Comparison of ENCODE assay signal across 10 cellular contexts in the genomic region with DNA sequence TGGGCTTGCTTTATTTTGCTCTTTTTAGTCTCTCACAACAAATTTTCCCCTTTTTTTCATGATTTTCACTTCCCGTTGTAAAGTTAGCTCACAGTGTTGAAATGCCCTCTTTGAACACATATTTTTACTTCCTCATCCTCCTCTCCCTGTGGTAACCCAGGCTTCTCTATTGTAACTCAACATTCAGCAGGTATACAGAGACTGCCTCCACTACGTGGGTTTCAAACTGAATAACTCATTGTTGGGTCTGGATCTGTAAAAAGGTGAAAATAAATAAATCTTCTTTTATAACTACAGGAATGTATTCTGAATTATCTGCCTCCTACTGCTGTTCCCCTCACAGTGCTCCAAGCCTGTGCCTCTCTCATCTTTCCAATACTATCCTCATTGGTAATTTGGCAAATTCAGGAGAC.
DNase-seq lines count a peak whose midpoint lies in the region; ATAC-seq and TF ChIP-seq lines count a peak whose summit lies in the region.
"Had no signal": no experiment of that assay in that cellular context is flagged by ENCODE, and none has a peak within 500 bp of the region (broad histone marks: within the 10 kb centered on the region; RNA-seq: fewer than 3 reads in every experiment).

No MANE protein-coding gene starts in this region.

- peak overlapping the region; percentile 80 to 99 (median 96) for H3K4me3 ChIP-seq in BLaER1 treated with 17β-estradiol and CSF1 and Interleukin-3, amounts not matched to agents 10 nM and 100 nM
- H3K4me3 ChIP-seq in HEK293 (ENCODE audit: low read depth, low read length) (peak overlapping the region; percentile 9; the same call in 1 of the 2 replicates), left lung (peak overlapping the region; percentile 58 to 64)

- H3K4me3 Mint-ChIP-seq in T-helper 17 cell: peak overlapping the region; percentile 57

- peak overlapping the region; percentile 93 to 100 (median 98) for H3K9ac ChIP-seq in BLaER1 treated with 17β-estradiol and CSF1 and Interleukin-3, amounts not matched to agents 10 nM and 100 nM

- H3K4me1 ChIP-seq in BLaER1 treated with 17β-estradiol and CSF1 and Interleukin-3, amounts not matched to agents 10 nM and 100 nM: peaks cover 34 to 73% (median 46%) of the 10 kb centered on the region in 10 experiments
- H3K4me1 ChIP-seq in HEK293 (ENCODE audit: control insufficient read depth, insufficient read depth, low read length) (peaks cover 15% of the 10 kb centered on the region; the same call in 1 of the 2 replicates), left lung (peaks cover 14 to 67% of the 10 kb centered on the region in 2 donors)

- peaks cover 0 to 9% (median 0%) of the 10 kb centered on the region in 11 experiments; a peak in 6 of 22 replicates for H3K9me3 ChIP-seq in BLaER1 treated with 17β-estradiol and CSF1 and Interleukin-3, amounts not matched to agents 10 nM and 100 nM (replicated peaks in 1 of 11)
- H3K9me3 ChIP-seq in HEK293 (ENCODE audit: control insufficient read depth, insufficient read depth, low read depth, low read length) (no peaks in the 10 kb centered on the region), T-helper 17 cell (ENCODE audit: control insufficient read depth, low read length, poor library complexity, severe bottlenecking) (no peaks in the 10 kb centered on the region), left lung (no peaks in the 10 kb centered on the region)

- peak overlapping the region; percentile 95 to 99 (median 98) for H3K27ac ChIP-seq in BLaER1 treated with 17β-estradiol and CSF1 and Interleukin-3, amounts not matched to agents 10 nM and 100 nM
- no peak overlapping the region for H3K27ac ChIP-seq in HEK293 (ENCODE audit: extremely low read depth, low read depth, low read length)
- peak overlapping the region; percentile 98 to 99 for H3K27ac ChIP-seq in left lung

- peaks cover 93 to 100% (median 99%) of the 10 kb centered on the region in 11 experiments for H4K20me1 ChIP-seq in BLaER1 treated with 17β-estradiol and CSF1 and Interleukin-3, amounts not matched to agents 10 nM and 100 nM

- peaks cover 3% of the 10 kb centered on the region for H3K36me3 Mint-ChIP-seq in T-helper 17 cell (ENCODE audit: low read depth)

- peaks cover 40% of the 10 kb centered on the region for H3K4me1 Mint-ChIP-seq in T-helper 17 cell

- peak overlapping the region; percentile 100 for H3K27ac Mint-ChIP-seq in T-helper 17 cell

- H3K36me3 ChIP-seq in BLaER1 treated with 17β-estradiol and CSF1 and Interleukin-3, amounts not matched to agents 10 nM and 100 nM: peaks cover 85 to 99% (median 96%) of the 10 kb centered on the region in 11 experiments
- H3K36me3 ChIP-seq in HEK293 (ENCODE audit: control insufficient read depth in 2 of 2, insufficient read depth in 1 of 2, low read length in 2 of 2) (peaks cover 6 to 15% of the 10 kb centered on the region in 2 experiments; a peak in 2 of 3 replicates), left lung (peaks cover 0 to 34% of the 10 kb centered on the region in 2 donors)

- DNase-seq in T-helper 17 cell (no peak), left lung (no peak), NCI-H187 (lab: John Stamatoyannopoulos, UW) (no peak)
- DNase-seq: activated CD4-positive, CD25-positive, alpha-beta regulatory T cell; kidney had no signal

- H3K27me3 Mint-ChIP-seq in T-helper 17 cell: no peaks in the 10 kb centered on the region

- intact Hi-C loops in left lung (cut with DNase I): no loop called here

- POLR2A ChIA-PET in HEK293 (lab: Yijun Ruan, JAX): interaction anchor here (1.3 kb wide), 1 partner anchor 37 kb away, joined by 6 read pairs; no protein-coding TSS in a partner anchor

- peak overlapping the region; percentile 80 to 99 (median 88) for H3K4me2 ChIP-seq in BLaER1 treated with 17β-estradiol and CSF1 and Interleukin-3, amounts not matched to agents 10 nM and 100 nM

- CTCF ChIA-PET in HEK293 (lab: Yijun Ruan, JAX): interaction anchor here (0.6 to 5.2 kb wide), 5 partner anchors 25 to 468 kb away, joined by 3 to 40 read pairs (median 5); no protein-coding TSS in a partner anchor

- no peaks in the 10 kb centered on the region for H3K27me3 ChIP-seq in BLaER1 treated with 17β-estradiol and CSF1 and Interleukin-3, amounts not matched to agents 10 nM and 100 nM
- H3K27me3 ChIP-seq in left lung: peaks cover 0 to 20% of the 10 kb centered on the region in 2 donors

- no peak for ATAC-seq in T-helper 17 cell
- ATAC-seq in left lung: peak; percentile 36
- ATAC-seq in HG02610 (IDR thresholded peaks at IDR 0.05; ENCODE audit: unreplicated experiment): no peak
- no peak for ATAC-seq in HG03175 (IDR thresholded peaks at IDR 0.05; ENCODE audit: unreplicated experiment)
- ATAC-seq in HG03439 (IDR thresholded peaks at IDR 0.05; ENCODE audit: unreplicated experiment): no peak

- TF ChIP-seq CTCF in HEK293 (tag by site-specific recombination; IDR thresholded peaks at IDR 0.05) (no peak), left lung (IDR thresholded peaks at IDR 0.05) (no peak)

TF ChIP-seq in HEK293, 187 proteins besides CTCF, POLR2A, EP300 and RAD21:
- TF ChIP-seq, protein P1, sequence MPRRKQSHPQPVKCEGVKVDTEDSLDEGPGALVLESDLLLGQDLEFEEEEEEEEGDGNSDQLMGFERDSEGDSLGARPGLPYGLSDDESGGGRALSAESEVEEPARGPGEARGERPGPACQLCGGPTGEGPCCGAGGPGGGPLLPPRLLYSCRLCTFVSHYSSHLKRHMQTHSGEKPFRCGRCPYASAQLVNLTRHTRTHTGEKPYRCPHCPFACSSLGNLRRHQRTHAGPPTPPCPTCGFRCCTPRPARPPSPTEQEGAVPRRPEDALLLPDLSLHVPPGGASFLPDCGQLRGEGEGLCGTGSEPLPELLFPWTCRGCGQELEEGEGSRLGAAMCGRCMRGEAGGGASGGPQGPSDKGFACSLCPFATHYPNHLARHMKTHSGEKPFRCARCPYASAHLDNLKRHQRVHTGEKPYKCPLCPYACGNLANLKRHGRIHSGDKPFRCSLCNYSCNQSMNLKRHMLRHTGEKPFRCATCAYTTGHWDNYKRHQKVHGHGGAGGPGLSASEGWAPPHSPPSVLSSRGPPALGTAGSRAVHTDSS (tag by site-specific recombination; IDR thresholded peaks at IDR 0.05): 0 out of 2 replicates have a peak, but pooled peaks have one; percentile 43
- no peak for TF ChIP-seq ZNF621 (tag by site-specific recombination; IDR thresholded peaks at IDR 0.05)
TF ChIP-seq in HEK293: peak in this region for 1.

Comparison
In these comparisons a context has a peak if more than half of its experiments do, and no peak if none do; other contexts are left out.
1. H3K4me3 ChIP-seq: peak in every context shown above with its lines; median percentile 96 in BLaER1 treated with 17β-estradiol and CSF1 and Interleukin-3, amounts not matched to agents 10 nM and 100 nM; 61 in left lung; 9 in HEK293.